In the genomic region with DNA sequence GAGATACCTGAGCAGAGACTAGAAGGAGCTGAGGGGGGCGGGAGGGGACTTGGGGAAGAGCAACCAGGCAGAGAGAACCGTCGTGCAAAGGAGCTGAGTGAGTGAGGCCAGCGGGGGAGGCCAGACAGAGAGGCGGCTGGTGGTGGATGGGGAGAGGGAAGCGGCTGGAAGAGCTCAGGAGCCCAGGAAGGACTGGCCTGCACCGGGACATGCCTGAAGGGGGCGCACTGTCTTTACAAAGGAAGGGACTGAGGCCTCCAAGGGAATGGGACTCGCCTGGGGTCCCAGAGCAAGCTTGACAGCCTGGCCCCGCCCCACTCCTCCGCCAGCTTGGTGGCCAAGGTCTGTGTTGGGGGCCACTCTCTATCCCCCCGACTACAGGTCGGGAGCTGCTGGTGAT, we compare ENCODE assay signal across 13 cellular contexts. TPM values are rescaled to one million over a fixed set of nuclear protein-coding genes. Genes with fewer than 3 reads are reported as not detected.
A peak's percentile ranks its signal among the peaks of the same experiment; 100 is the strongest.
DNase-seq lines count a peak whose midpoint lies in the region; ATAC-seq, FAIRE-seq and TF ChIP-seq lines count a peak whose summit lies in the region.
"Had no signal": no experiment of that assay in that cellular context is flagged by ENCODE, and none has a peak within 500 bp of the region (broad histone marks: within the 10 kb centered on the region; RNA-seq: fewer than 3 reads in every experiment).

No MANE protein-coding gene starts in this region.

- no peak overlapping the region for H2BK15ac ChIP-seq in mesendoderm (replicated peaks; ENCODE audit: low read depth)

- BruUV-seq in K562 (replicated peaks; lab: Mats Ljungman, UMichigan), result no TSS peak

- H3K9ac ChIP-seq in K562 (ENCODE audit: insufficient read depth in 1 of 2, low read depth in 2 of 2, low read length in 2 of 2), result no peak overlapping the region
- H3K9ac ChIP-seq in mesendoderm (ENCODE audit: low read length), result no peak overlapping the region

- intact Hi-C loops in K562 (cut with micrococcal nuclease), result loop anchor here (5.0 to 10.0 kb wide), 2 partner anchors 161 to 223 kb away; a partner anchor contains a TSS
- intact Hi-C loops in Right ventricle myocardium superior (cut with DNase I), result no loop called here
- intact Hi-C loops in thyroid gland (cut with DNase I), result loop anchor here (5.0 kb wide), 1 partner anchor 226 kb away; no protein-coding TSS in a partner anchor

- H4K8ac ChIP-seq in mesendoderm (ENCODE audit: low read depth, low read length), result no peak overlapping the region

- TF ChIP-seq POLR2A in K562 (conservative IDR thresholded peaks at IDR 0.05) (no peak), suprapubic skin (IDR thresholded peaks at IDR 0.05) (no peak), thyroid gland (IDR thresholded peaks at IDR 0.05) (no peak)

- 10% methylated on average over 12 of the region's 13 CpGs for WGBS in K562 (ENCODE audit: insufficient coverage, low coverage, missing lambda C conversion rate)
- WGBS in mesendoderm (ENCODE audit: extremely low coverage, insufficient coverage, low lambda C conversion rate), result no CpG with 5 or more reads among the region's 13 CpGs
- WGBS in suprapubic skin, result 18% methylated on average over 13 of the region's 13 CpGs
- WGBS in thyroid gland, 2 donors, result 17 to 18% methylated on average over 13 of the region's 13 CpGs

- TF ChIP-seq EP300 in K562 (IDR thresholded peaks at IDR 0.05; ENCODE audit: low read length) (no peak), suprapubic skin (IDR thresholded peaks at IDR 0.05) (no peak)

- H3K79me2 ChIP-seq in K562 (ENCODE audit: control insufficient read depth, insufficient read depth, low read length) (no peaks in the 10 kb centered on the region), mesendoderm (ENCODE audit: control insufficient read depth, insufficient read depth, low read length) (no peaks in the 10 kb centered on the region)

- peak in 1 of 2 experiments; percentile 38; a peak in 2 of 4 replicates for TF ChIP-seq RAD21 in K562 (CRISPR knock-in tag; conservative IDR thresholded peaks at IDR 0.05 in 1 of 2, IDR thresholded peaks at IDR 0.05 in 1 of 2)

- no peak overlapping the region for H2BK5ac ChIP-seq in mesendoderm (ENCODE audit: low read length)

- H3K18ac ChIP-seq in mesendoderm (ENCODE audit: low read length), result no peak overlapping the region

- H3K9me3 Mint-ChIP-seq in HFFc6, result peaks cover 18% of the 10 kb centered on the region

- DNase-seq in COLO668 (lab: John Stamatoyannopoulos, UW; ENCODE audit: unreplicated experiment) (peak; percentile 12), HFFc6 (no peak), K562 (ENCODE audit: extremely low read depth in 1 of 4, low spot score in 3 of 4) (peak; percentile 52 to 69 (median 66)), mesendoderm (peak; percentile 81), suprapubic skin (ENCODE audit: low spot score in 2 of 2) (no peak), Right ventricle myocardium superior (no peak), thyroid gland (no peak)
- DNase-seq: activated CD4-positive, alpha-beta T cell treated with anti-CD3 and anti-CD28 coated beads for 48 hours; activated naive CD4-positive, alpha-beta T cell treated with anti-CD3 and anti-CD28 coated beads, Interleukin-2, amount 50 U/mL, for 16 hours; SHP77 had no signal

- H3K27me3 ChIP-seq in K562 (ENCODE audit: control insufficient read depth in 2 of 2, insufficient read depth in 2 of 2, low read length in 2 of 2) (peaks cover 0 to 5% of the 10 kb centered on the region in 2 experiments; a peak in 2 of 5 replicates), mesendoderm (ENCODE audit: insufficient read depth, low read length, poor library complexity) (peaks cover 41% of the 10 kb centered on the region), suprapubic skin (peaks cover 92% of the 10 kb centered on the region), thyroid gland (peaks cover 23% of the 10 kb centered on the region)

- H3K4me1 ChIP-seq in K562 (replicated peaks in 1 of 2; ENCODE audit: control insufficient read depth in 2 of 2, insufficient read depth in 2 of 2, low read length in 2 of 2) (peaks cover 9 to 49% of the 10 kb centered on the region in 2 experiments; a peak in 4 of 5 replicates), mesendoderm (ENCODE audit: control insufficient read depth, low read depth, low read length) (no peaks in the 10 kb centered on the region), suprapubic skin (no peaks in the 10 kb centered on the region), thyroid gland (no peaks in the 10 kb centered on the region)

- H3K27ac ChIP-seq in K562 (ENCODE audit: extremely low read depth, low read depth, low read length) (no peak overlapping the region), mesendoderm (ENCODE audit: low read depth, low read length) (no peak overlapping the region), suprapubic skin (no peak overlapping the region), thyroid gland (no peak overlapping the region)
- H3K27ac ChIP-seq: neutrophil had no signal

- peaks cover 13% of the 10 kb centered on the region for H3K36me3 Mint-ChIP-seq in HFFc6 (ENCODE audit: low read depth)

- no peaks in the 10 kb centered on the region for H3K79me1 ChIP-seq in mesendoderm (ENCODE audit: low read length)

- H3K56ac ChIP-seq in mesendoderm (ENCODE audit: low read length), result no peak overlapping the region

- H3K4me3 ChIP-seq in K562 (no peak overlapping the region), mesendoderm (ENCODE audit: low read length) (no peak overlapping the region), suprapubic skin (no peak overlapping the region), thyroid gland (replicated peaks in 1 of 3) (no peak overlapping the region)

- ATAC-seq in K562 (peak; percentile 78), HG02973 (IDR thresholded peaks at IDR 0.05; ENCODE audit: unreplicated experiment) (no peak), Right ventricle myocardium superior (ENCODE audit: poor library complexity) (no peak)

- H3K4me2 ChIP-seq in K562 (ENCODE audit: insufficient read depth, low read length), result no peak overlapping the region
- no peak overlapping the region for H3K4me2 ChIP-seq in mesendoderm (ENCODE audit: low read length)

- H3K27ac Mint-ChIP-seq in HFFc6, result no peak overlapping the region

- peaks cover 5% of the 10 kb centered on the region for H3K4me1 Mint-ChIP-seq in HFFc6 (ENCODE audit: low read depth)

- CTCF ChIA-PET in K562 (lab: Yijun Ruan, JAX; ENCODE audit: low intra/inter-chr PET ratio), result interaction anchor here (4.0 kb wide), 1 partner anchor 95 kb away, joined by 84 read pairs; no protein-coding TSS in a partner anchor

- H2BK120ac ChIP-seq in mesendoderm (ENCODE audit: low read depth, low read length), result no peak overlapping the region

- POLR2A ChIA-PET in K562 (lab: Yijun Ruan, JAX), result interaction anchor here (0.5 to 0.6 kb wide), 4 partner anchors 61 to 335 kb away, joined by 3 read pairs; no protein-coding TSS in a partner anchor

- peaks cover 27% of the 10 kb centered on the region for H3K27me3 Mint-ChIP-seq in HFFc6 (ENCODE audit: insufficient read depth)

- no peak for FAIRE-seq in K562 (lab: Jason Lieb, UNC)
- FAIRE-seq: D721Med had no signal

- H2AFZ ChIP-seq in K562 (ENCODE audit: low read depth, low read length), result no peak overlapping the region

- in situ Hi-C loops in K562 (cut with MboI), result loop anchor here (5.0 to 10.0 kb wide), 2 partner anchors 96 to 223 kb away; no protein-coding TSS in a partner anchor

- H3K4ac ChIP-seq in mesendoderm (ENCODE audit: low read depth, low read length), result no peak overlapping the region

- H3K9me1 ChIP-seq in K562 (ENCODE audit: control insufficient read depth, insufficient read depth, low read length), result no peaks in the 10 kb centered on the region

- TF ChIP-seq CTCF in HFFc6 (IDR thresholded peaks at IDR 0.05) (peak; percentile 67; the same call in 1 of the 2 replicates), K562 (IDR thresholded peaks at IDR 0.05 in 2 of 3, conservative IDR thresholded peaks at IDR 0.05 in 1 of 3; ENCODE audit: insufficient read depth in 2 of 3, low read depth in 1 of 3, low read length in 3 of 3) (peak; percentile 47 to 54 (median 53); a peak in 5 of 6 replicates), suprapubic skin (IDR thresholded peaks at IDR 0.05) (no peak), thyroid gland (IDR thresholded peaks at IDR 0.05) (no peak)

- H3K36me3 ChIP-seq in K562 (ENCODE audit: control insufficient read depth, insufficient read depth, low read length) (no peaks in the 10 kb centered on the region), mesendoderm (ENCODE audit: control insufficient read depth, insufficient read depth, low read length) (no peaks in the 10 kb centered on the region), suprapubic skin (no peaks in the 10 kb centered on the region), thyroid gland (no peaks in the 10 kb centered on the region)
- H3K36me3 ChIP-seq: neutrophil had no signal

- H3K23ac ChIP-seq in mesendoderm (ENCODE audit: low read length), result no peak overlapping the region

- no peaks in the 10 kb centered on the region for H4K20me1 ChIP-seq in K562 (replicated peaks; ENCODE audit: control insufficient read depth, insufficient read depth, low read length)

- H3K9me3 ChIP-seq in K562 (replicated peaks; ENCODE audit: control insufficient read depth, insufficient read depth, low read depth, low read length), result peaks cover 9% of the 10 kb centered on the region
- peaks cover 5% of the 10 kb centered on the region for H3K9me3 ChIP-seq in suprapubic skin
- no peaks in the 10 kb centered on the region for H3K9me3 ChIP-seq in thyroid gland
- H3K9me3 ChIP-seq: neutrophil had no signal

- H3K4me3 Mint-ChIP-seq in HFFc6, result no peak overlapping the region

- no peak overlapping the region for H2AK5ac ChIP-seq in mesendoderm (ENCODE audit: low read length)

- H4K5ac ChIP-seq in mesendoderm (ENCODE audit: low read length), result no peak overlapping the region

RNA-seq across cellular contexts. Expression of a gene that starts 14.9 kb away (rescaled TPM):
- total RNA-seq in HFFc6 (2021; fragmentation: NEBNext Ultra II Directional; extraction: Animal tissue kit (Norgen Biotek cat#: 25700)), result not detected
- 0.12 TPM in 1 of 2 replicates, not detected in the other for total RNA-seq in K562 (2011; cell fraction: chromatin; rRNA removed; ENCODE audit: low replicate concordance)
- total RNA-seq in K562 (2011; cell fraction: nucleolus; rRNA removed), result not detected in 2 replicates
- 0.08 TPM in 1 of 2 replicates, not detected in the other for total RNA-seq in K562 (2011; cell fraction: nucleoplasm; rRNA removed)
- total RNA-seq in K562 (2014; rRNA removed) (not detected in 2 replicates), K562 (2014; rRNA removed; fragmentation: Illumina TruSeq; extraction: Trizol) (not detected in 2 replicates), K562 (2015; rRNA removed; fragmentation: Illumina TruSeq; extraction: Trizol) (not detected in 2 replicates), K562 (2021) (not detected in 2 replicates), suprapubic skin (not detected), Right ventricle myocardium superior (not detected), thyroid gland (not detected)
- polyA plus RNA-seq in K562 (2011; rRNA removed) (0.01 TPM in 1 of 2 replicates, not detected in the other), K562 (2014; fragmentation: Illumina TruSeq; extraction: Trizol) (not detected in 2 replicates), K562 (2014; fragmentation: Nextera tagmentation; extraction: Ambion mirVana) (not detected), K562 (2014; rRNA removed) (not detected in 2 replicates)
- 0.01 and 0.04 TPM in 2 replicates for polyA plus RNA-seq in K562 (2011; cell fraction: cytosol; rRNA removed)
- 0.06 and 0.14 TPM in 2 replicates for polyA plus RNA-seq in K562 (2011; cell fraction: nucleus; rRNA removed)
- polyA plus RNA-seq in K562 (2012), result 0.01 and 0.07 TPM in 2 replicates
- 0.03 TPM in 1 of 2 replicates, not detected in the other for polyA minus RNA-seq in K562 (2011; rRNA and poly(A)+ RNA removed)
- polyA minus RNA-seq in K562 (2011; cell fraction: cytosol; rRNA and poly(A)+ RNA removed), result not detected in 2 replicates
- polyA minus RNA-seq in K562 (2011; cell fraction: nucleus; rRNA and poly(A)+ RNA removed), result not detected in 2 replicates
- polyA plus RNA-seq in mesendoderm (2013, experiment 1 of 2), result not detected
- polyA plus RNA-seq in mesendoderm (2013, experiment 2 of 2), result not detected

RNA-seq across cellular contexts. Expression of a gene that starts 43.8 kb away (rescaled TPM):
- 1 to 10 TPM; 4.9 to 8.8 (median 7.6) TPM for total RNA-seq in HFFc6 (2021; fragmentation: NEBNext Ultra II Directional; extraction: Animal tissue kit (Norgen Biotek cat#: 25700))
- 40.7 and 89.4 TPM in 2 replicates for total RNA-seq in K562 (2011; cell fraction: chromatin; rRNA removed; ENCODE audit: low replicate concordance)
- 37.1 and 44.7 TPM in 2 replicates for total RNA-seq in K562 (2011; cell fraction: nucleolus; rRNA removed)
- total RNA-seq in K562 (2011; cell fraction: nucleoplasm; rRNA removed), result 35.0 and 38.7 TPM in 2 replicates
- total RNA-seq in K562 (2014; rRNA removed) (3.2 and 5.0 TPM in 2 replicates), K562 (2014; rRNA removed; fragmentation: Illumina TruSeq; extraction: Trizol) (3.2 and 3.6 TPM in 2 replicates), K562 (2015; rRNA removed; fragmentation: Illumina TruSeq; extraction: Trizol) (3.8 and 4.3 TPM in 2 replicates), K562 (2021) (12.3 and 13.2 TPM in 2 replicates), suprapubic skin (1 to 10 TPM; 1.5 to 3.8 (median 1.8) TPM), Right ventricle myocardium superior (0.46 TPM), thyroid gland (1 to 10 TPM in 3 of 4 donors, not detected in 1; 1.3 to 2.0 (median 1.6) TPM)
- polyA plus RNA-seq in K562 (2011; rRNA removed) (8.3 and 13.2 TPM in 2 replicates), K562 (2014; fragmentation: Illumina TruSeq; extraction: Trizol) (6.0 and 6.4 TPM in 2 replicates), K562 (2014; fragmentation: Nextera tagmentation; extraction: Ambion mirVana) (1 to 10 TPM; 1.2 to 2.2 TPM), K562 (2014; rRNA removed) (10.1 and 11.9 TPM in 2 replicates)
- polyA plus RNA-seq in K562 (2011; cell fraction: cytosol; rRNA removed), result 12.0 and 13.1 TPM in 2 replicates
- polyA plus RNA-seq in K562 (2011; cell fraction: nucleus; rRNA removed), result 36.1 and 44.4 TPM in 2 replicates
- polyA plus RNA-seq in K562 (2012), result 5.6 and 7.6 TPM in 2 replicates
- 9.7 and 10.4 TPM in 2 replicates for polyA minus RNA-seq in K562 (2011; rRNA and poly(A)+ RNA removed)
- polyA minus RNA-seq in K562 (2011; cell fraction: cytosol; rRNA and poly(A)+ RNA removed), result 7.3 and 10.2 TPM in 2 replicates
- 5.4 and 7.0 TPM in 2 replicates for polyA minus RNA-seq in K562 (2011; cell fraction: nucleus; rRNA and poly(A)+ RNA removed)
- polyA plus RNA-seq in mesendoderm (2013, experiment 1 of 2), result 0.20 TPM
- 0.20 TPM for polyA plus RNA-seq in mesendoderm (2013, experiment 2 of 2)

Comparison
In these comparisons a context has a peak if more than half of its experiments do, and no peak if none do; other contexts are left out.
1. DNase-seq: peak in COLO668 (single experiment), K562 (4 of 4) and mesendoderm (single experiment); none in HFFc6 (single experiment), suprapubic skin (0 of 2), Right ventricle myocardium superior (single experiment) and thyroid gland (0 of 2).
2. CTCF ChIP-seq: peak in HFFc6 (single experiment) and K562 (3 of 3); none in suprapubic skin (0 of 2) and thyroid gland (0 of 6).